Comparison of ENCODE assay signal across 1 cellular context in the genomic region with DNA sequence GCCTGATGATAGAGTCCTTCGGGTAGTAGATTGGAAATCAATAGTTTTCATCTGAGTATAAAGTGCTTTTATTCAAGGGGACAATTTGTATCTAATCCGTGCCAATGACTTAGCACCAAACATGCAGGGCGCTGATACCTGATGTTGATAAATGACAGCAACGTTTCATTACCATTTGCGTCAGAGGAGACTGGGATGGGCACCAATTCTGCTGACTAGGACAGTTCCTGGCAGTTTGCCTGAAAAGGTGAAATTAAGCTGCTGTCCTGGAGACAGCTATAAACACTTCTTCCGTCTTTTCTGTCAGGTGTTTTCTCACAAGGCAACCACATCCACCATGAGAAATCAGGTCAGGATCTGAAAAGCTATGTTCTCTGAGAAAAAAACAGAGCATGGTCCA.
TF ChIP-seq lines count a peak whose summit lies in the region.

No MANE protein-coding gene starts in this region.

TF ChIP-seq in HepG2, 621 proteins besides CTCF, POLR2A, EP300 and RAD21 (continued from another document):
- TF ChIP-seq HMG20B (CRISPR knock-in tag; conservative IDR thresholded peaks at IDR 0.05) (no peak), MIER2 (CRISPR knock-in tag; IDR thresholded peaks at IDR 0.05) (no peak)
